ENCODE assay signal across 28 cellular contexts in genomic region chr12:30698346-30698745, GRCh38.
"Had no signal": no experiment of that assay in that cellular context is flagged by ENCODE, and none has a peak within 500 bp of the region (broad histone marks: within the 10 kb centered on the region; RNA-seq: fewer than 3 reads in every experiment).

No MANE protein-coding gene starts in this region.

- H3K27me3 ChIP-seq: colonic mucosa had no signal

- H3K9me3 ChIP-seq: colonic mucosa had no signal

- H3K9me3 Mint-ChIP-seq: activated B cell treated with CpG ODN at 0.5 μM for 24 hours; activated CD4-positive, alpha-beta memory T cell treated with anti-CD3 and anti-CD28 coated beads for 36 hours; activated CD4-positive, alpha-beta T cell treated with anti-CD3 and anti-CD28 coated beads, Interleukin-2, amount 10 ng/mL, durations not matched to agents 24 days and 14 days; activated T-cell treated with anti-CD3 and anti-CD28 coated beads, Interleukin-2, amount 50 U/mL, for 24 hours; activated T-cell treated with anti-CD3 and anti-CD28 coated beads, Interleukin-2, amount 50 U/mL, for 72 hours; endodermal cell; T-helper 2 cell treated with Interferon-gamma antibody and Interleukin-4, amounts not matched to agents 5 μg/mL and 100 μg/mL, for 36 hours had no signal

- H3K27ac ChIP-seq: colonic mucosa, WERI-Rb-1 had no signal

- H3K36me3 ChIP-seq: colonic mucosa, WERI-Rb-1 had no signal

- H3K4me3 ChIP-seq: colonic mucosa had no signal

- ATAC-seq: activated CD4-positive, CD25-positive, alpha-beta regulatory T cell treated with anti-CD3 and anti-CD28 coated beads, Interleukin-2, amount 50 U/mL, for 24 hours; activated T-cell treated with anti-CD3 and anti-CD28 coated beads, Interleukin-2, amount 50 U/mL, for 72 hours; esophagus mucosa; T-helper 17 cell had no signal

- H3K27ac Mint-ChIP-seq: activated B cell treated with CpG ODN at 0.5 μM for 24 hours; activated CD4-positive, alpha-beta memory T cell treated with anti-CD3 and anti-CD28 coated beads for 36 hours; activated CD4-positive, alpha-beta T cell treated with anti-CD3 and anti-CD28 coated beads, Interleukin-2, amount 10 ng/mL, durations not matched to agents 24 days and 14 days; activated naive CD8-positive, alpha-beta T cell; activated T-cell treated with anti-CD3 and anti-CD28 coated beads, Interleukin-2, amount 50 U/mL, for 24 hours; endodermal cell; T-helper 2 cell treated with Interferon-gamma antibody and Interleukin-4, amounts not matched to agents 5 μg/mL and 100 μg/mL, for 36 hours had no signal

- H3K4me1 ChIP-seq: colonic mucosa had no signal

- H3K27me3 Mint-ChIP-seq: activated B cell treated with CpG ODN at 0.5 μM for 24 hours; activated CD4-positive, alpha-beta memory T cell treated with anti-CD3 and anti-CD28 coated beads for 36 hours; activated T-cell treated with anti-CD3 and anti-CD28 coated beads, Interleukin-2, amount 50 U/mL, for 24 hours; T-helper 17 cell had no signal

- H3K4me3 Mint-ChIP-seq: activated B cell treated with CpG ODN at 0.5 μM for 24 hours; activated CD4-positive, alpha-beta memory T cell treated with anti-CD3 and anti-CD28 coated beads for 36 hours; activated CD4-positive, alpha-beta T cell treated with anti-CD3 and anti-CD28 coated beads, Interleukin-2, amount 10 ng/mL, durations not matched to agents 24 days and 14 days; activated T-cell treated with anti-CD3 and anti-CD28 coated beads, Interleukin-2, amount 50 U/mL, for 24 hours; endodermal cell; T-helper 17 cell had no signal

- DNase-seq: activated B cell treated with CpG ODN at 0.5 μM for 24 hours; activated CD4-positive, alpha-beta memory T cell treated with anti-CD3 and anti-CD28 coated beads for 36 hours; activated CD4-positive, alpha-beta T cell treated with anti-CD3 and anti-CD28 coated beads, Interleukin-2, amount 10 ng/mL, durations not matched to agents 24 days and 14 days; activated CD8-positive, alpha-beta memory T cell treated with anti-CD3 and anti-CD28 coated beads, Interleukin-2, amount 50 U/mL, for 48 hours; activated effector memory CD4-positive, alpha-beta T cell treated with Interleukin-2 at 50 U/mL for 16 hours; activated gamma-delta T cell treated with Interleukin-2 at 50 U/mL for 16 hours; activated naive CD4-positive, alpha-beta T cell treated with anti-CD3 and anti-CD28 coated beads, Interleukin-2, amount 50 U/mL, for 16 hours; activated naive CD4-positive, alpha-beta T cell treated with Interleukin-2 at 50 U/mL for 16 hours; activated T-cell treated with anti-CD3 and anti-CD28 coated beads for 4 hours; activated T-cell treated with anti-CD3 and anti-CD28 coated beads, Interleukin-2, amount 50 U/mL, for 24 hours; activated T-cell treated with anti-CD3 and anti-CD28 coated beads, Interleukin-2, amount 50 U/mL, for 72 hours; amniotic stem cell; anterior cingulate cortex; caudate nucleus; cerebellar nuclear complex; colonic mucosa; effector memory CD4-positive, alpha-beta T cell; endodermal cell; foreskin fibroblast; glutamatergic neuron; T-helper 1 cell; T-helper 17 cell; T1000; WERI-Rb-1 had no signal
